Comparison of ENCODE assay signal across 9 cellular contexts in the genomic region with DNA sequence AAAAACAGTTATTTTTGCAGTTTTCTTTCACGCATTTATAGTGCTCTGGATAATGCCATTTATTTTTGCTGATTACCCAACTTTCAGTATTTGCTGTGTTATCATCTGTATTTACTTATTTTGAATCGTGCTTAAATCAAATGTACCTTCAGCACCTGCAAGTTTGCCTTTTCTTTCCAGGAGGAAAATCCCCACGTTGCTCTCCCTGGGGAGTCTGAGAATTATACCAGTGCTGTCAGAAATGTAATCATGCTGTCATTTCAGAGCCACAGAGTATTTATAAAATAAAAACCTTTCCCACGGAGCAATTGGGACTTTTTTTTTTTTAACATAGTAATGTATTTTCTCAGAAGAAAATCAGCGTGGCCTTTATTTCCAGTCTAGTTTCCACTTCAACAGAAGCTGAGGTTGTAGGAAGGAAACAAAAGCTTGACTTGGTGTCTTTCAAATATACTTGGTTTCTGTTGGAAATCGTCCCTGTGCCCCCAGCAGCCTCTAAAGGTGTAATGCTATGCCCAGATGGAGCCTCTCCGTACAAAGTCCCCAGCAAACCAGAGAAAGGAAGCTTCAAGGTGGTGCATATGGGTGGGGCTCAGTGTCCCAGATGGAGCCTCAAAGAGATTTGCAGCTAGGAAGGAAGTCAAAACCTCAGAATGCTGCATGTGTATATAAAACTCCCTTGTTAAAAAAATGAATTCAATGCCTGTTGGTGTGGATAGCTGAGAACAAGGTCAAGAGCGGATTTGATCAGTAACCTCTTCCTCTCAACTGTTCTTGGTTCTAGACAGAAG. TPM values are rescaled to one million over a fixed set of nuclear protein-coding genes. Genes with fewer than 3 reads are reported as not detected.
A peak's percentile ranks its signal among the peaks of the same experiment; 100 is the strongest.
DNase-seq lines count a peak whose midpoint lies in the region; ATAC-seq and TF ChIP-seq lines count a peak whose summit lies in the region.
"Had no signal": no experiment of that assay in that cellular context is flagged by ENCODE, and none has a peak within 500 bp of the region (broad histone marks: within the 10 kb centered on the region; RNA-seq: fewer than 3 reads in every experiment).

No MANE protein-coding gene starts in this region.

- peak overlapping the region; percentile 81 for H3K27ac Mint-ChIP-seq in stimulated activated naive CD8-positive, alpha-beta T cell treated with anti-CD3 and anti-CD28 coated beads, Interleukin-15, Interleukin-2, amounts not matched to agents 100 ng/mL and 50 ng/mL, for 24 hours

- H3K27me3 Mint-ChIP-seq in stimulated activated naive CD8-positive, alpha-beta T cell treated with anti-CD3 and anti-CD28 coated beads, Interleukin-15, Interleukin-2, amounts not matched to agents 100 ng/mL and 50 ng/mL, for 24 hours = no peaks in the 10 kb centered on the region
- no peaks in the 10 kb centered on the region for H3K27me3 Mint-ChIP-seq in activated T-cell treated with anti-CD3 and anti-CD28 coated beads, Interleukin-2, amount 50 U/mL, for 4 hours (ENCODE audit: low read depth)

- no peaks in the 10 kb centered on the region for H3K36me3 ChIP-seq in liver (ENCODE audit: control insufficient read depth in 4 of 4, insufficient read depth in 3 of 4, low read depth in 1 of 4, low read length in 3 of 4)

- H3K4me1 Mint-ChIP-seq in stimulated activated naive CD8-positive, alpha-beta T cell treated with anti-CD3 and anti-CD28 coated beads, Interleukin-15, Interleukin-2, amounts not matched to agents 100 ng/mL and 50 ng/mL, for 24 hours (ENCODE audit: low read depth) = peaks cover 34% of the 10 kb centered on the region
- H3K4me1 Mint-ChIP-seq in activated T-cell treated with anti-CD3 and anti-CD28 coated beads, Interleukin-2, amount 50 U/mL, for 4 hours (ENCODE audit: low read depth) = peaks cover 52% of the 10 kb centered on the region

- no peak for DNase-seq in stimulated activated naive CD8-positive, alpha-beta T cell treated with anti-CD3 and anti-CD28 coated beads, Interleukin-15, Interleukin-2, amounts not matched to agents 100 U/mL and 50 U/mL, for 24 hours
- DNase-seq in activated T-cell treated with anti-CD3 and anti-CD28 coated beads, Interleukin-2, amount 50 U/mL, for 4 hours = no peak
- DNase-seq in hypothalamus (lab: John Stamatoyannopoulos, UW) = no peak
- no peak for DNase-seq in AG20443 (ENCODE audit: low spot score)
- no peak for DNase-seq in NCI-H1105 treated with DMSO at 0.1 percent for 48 hours (lab: John Stamatoyannopoulos, UW)
- DNase-seq in omental fat pad (ENCODE audit: low spot score) = no peak

- H3K27ac ChIP-seq in liver (ENCODE audit: low read depth in 1 of 2, low read length in 2 of 2) = no peak overlapping the region

- no peaks in the 10 kb centered on the region for H3K27me3 ChIP-seq in liver (ENCODE audit: control insufficient read depth in 4 of 4, insufficient read depth in 4 of 4, low read length in 3 of 4)

- H3K4me1 ChIP-seq in liver (ENCODE audit: control insufficient read depth in 4 of 4, insufficient read depth in 4 of 4, low read length in 3 of 4) = peaks cover 4 to 26% (median 17%) of the 10 kb centered on the region in 4 donors

- no peak for TF ChIP-seq CTCF in liver (IDR thresholded peaks at IDR 0.05; ENCODE audit: low read depth, low read length, missing input control)
- no peak for TF ChIP-seq CTCF in omental fat pad (IDR thresholded peaks at IDR 0.05)

- no peaks in the 10 kb centered on the region for H3K36me3 Mint-ChIP-seq in stimulated activated naive CD8-positive, alpha-beta T cell treated with anti-CD3 and anti-CD28 coated beads, Interleukin-15, Interleukin-2, amounts not matched to agents 100 ng/mL and 50 ng/mL, for 24 hours (ENCODE audit: low read depth)
- no peaks in the 10 kb centered on the region for H3K36me3 Mint-ChIP-seq in activated T-cell treated with anti-CD3 and anti-CD28 coated beads, Interleukin-2, amount 50 U/mL, for 4 hours (ENCODE audit: insufficient read depth)

- peak overlapping the region; percentile 67 for H3K4me3 Mint-ChIP-seq in stimulated activated naive CD8-positive, alpha-beta T cell treated with anti-CD3 and anti-CD28 coated beads, Interleukin-15, Interleukin-2, amounts not matched to agents 100 ng/mL and 50 ng/mL, for 24 hours
- H3K4me3 Mint-ChIP-seq in activated T-cell treated with anti-CD3 and anti-CD28 coated beads, Interleukin-2, amount 50 U/mL, for 4 hours = peak overlapping the region; percentile 79

- ATAC-seq in stimulated activated naive CD8-positive, alpha-beta T cell treated with anti-CD3 and anti-CD28 coated beads, Interleukin-15, Interleukin-2, amounts not matched to agents 100 U/mL and 50 U/mL, for 24 hours = no peak
- ATAC-seq in activated T-cell treated with anti-CD3 and anti-CD28 coated beads, Interleukin-2, amount 50 U/mL, for 4 hours = no peak
- ATAC-seq in omental fat pad (ENCODE audit: low FRiP score) = no peak

- WGBS in liver = 52% methylated on average over 8 of the region's 8 CpGs

- no peak for TF ChIP-seq RAD21 in liver (IDR thresholded peaks at IDR 0.05)

- no peaks in the 10 kb centered on the region for H3K9me3 ChIP-seq in liver (ENCODE audit: control insufficient read depth in 4 of 4, low read length in 3 of 4)

- H3K9ac ChIP-seq in liver (ENCODE audit: low read depth in 1 of 2, low read length in 2 of 2) = peak overlapping the region in 1 of 2 donors; percentile 4

- no peaks in the 10 kb centered on the region for H3K9me3 Mint-ChIP-seq in stimulated activated naive CD8-positive, alpha-beta T cell treated with anti-CD3 and anti-CD28 coated beads, Interleukin-15, Interleukin-2, amounts not matched to agents 100 ng/mL and 50 ng/mL, for 24 hours
- no peaks in the 10 kb centered on the region for H3K9me3 Mint-ChIP-seq in activated T-cell treated with anti-CD3 and anti-CD28 coated beads, Interleukin-2, amount 50 U/mL, for 4 hours

- H3K4me3 ChIP-seq in liver (ENCODE audit: low read depth in 1 of 3, low read length in 3 of 3) = peak overlapping the region; percentile 7 to 70 (median 66)

TF ChIP-seq in liver, 16 proteins besides CTCF, POLR2A, EP300 and RAD21:
- TF ChIP-seq HNF4A (conservative IDR thresholded peaks at IDR 0.05) = no peak
- TF ChIP-seq HNF4G (IDR thresholded peaks at IDR 0.05) = no peak
- no peak for TF ChIP-seq EGR1 (IDR thresholded peaks at IDR 0.05; ENCODE audit: low read depth in 2 of 2)
- TF ChIP-seq, protein P1, sequence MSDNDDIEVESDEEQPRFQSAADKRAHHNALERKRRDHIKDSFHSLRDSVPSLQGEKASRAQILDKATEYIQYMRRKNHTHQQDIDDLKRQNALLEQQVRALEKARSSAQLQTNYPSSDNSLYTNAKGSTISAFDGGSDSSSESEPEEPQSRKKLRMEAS (IDR thresholded peaks at IDR 0.05) = no peak
- TF ChIP-seq FOXA1 (IDR thresholded peaks at IDR 0.05) = no peak
- TF ChIP-seq SP1 (IDR thresholded peaks at IDR 0.05) = no peak
- TF ChIP-seq, protein P2, sequence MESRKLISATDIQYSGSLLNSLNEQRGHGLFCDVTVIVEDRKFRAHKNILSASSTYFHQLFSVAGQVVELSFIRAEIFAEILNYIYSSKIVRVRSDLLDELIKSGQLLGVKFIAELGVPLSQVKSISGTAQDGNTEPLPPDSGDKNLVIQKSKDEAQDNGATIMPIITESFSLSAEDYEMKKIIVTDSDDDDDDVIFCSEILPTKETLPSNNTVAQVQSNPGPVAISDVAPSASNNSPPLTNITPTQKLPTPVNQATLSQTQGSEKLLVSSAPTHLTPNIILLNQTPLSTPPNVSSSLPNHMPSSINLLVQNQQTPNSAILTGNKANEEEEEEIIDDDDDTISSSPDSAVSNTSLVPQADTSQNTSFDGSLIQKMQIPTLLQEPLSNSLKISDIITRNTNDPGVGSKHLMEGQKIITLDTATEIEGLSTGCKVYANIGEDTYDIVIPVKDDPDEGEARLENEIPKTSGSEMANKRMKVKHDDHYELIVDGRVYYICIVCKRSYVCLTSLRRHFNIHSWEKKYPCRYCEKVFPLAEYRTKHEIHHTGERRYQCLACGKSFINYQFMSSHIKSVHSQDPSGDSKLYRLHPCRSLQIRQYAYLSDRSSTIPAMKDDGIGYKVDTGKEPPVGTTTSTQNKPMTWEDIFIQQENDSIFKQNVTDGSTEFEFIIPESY (IDR thresholded peaks at IDR 0.05) = no peak
- TF ChIP-seq FOXA2 (IDR thresholded peaks at IDR 0.05) = no peak
- TF ChIP-seq YY1 (IDR thresholded peaks at IDR 0.05) = no peak
- no peak for TF ChIP-seq RXRA (IDR thresholded peaks at IDR 0.05)

RNA-seq across cellular contexts. Expression of a gene that starts 2.1 kb away (rescaled TPM):
- total RNA-seq in activated T-cell treated with anti-CD3 and anti-CD28 coated beads, Interleukin-2, amount 50 U/mL, for 4 hours = under 1 TPM; 0.53 to 0.57 (median 0.55) TPM
- total RNA-seq in liver (under 1 TPM in 1 of 2 donors, not detected in 1; 0.08 TPM), omental fat pad (under 1 TPM in 3 of 4 donors, not detected in 1; 0.19 to 0.95 (median 0.24) TPM)
- under 1 TPM; 0.07 to 0.17 TPM for polyA plus RNA-seq in liver
- total RNA-seq: HT-29 had no signal

RNA-seq across cellular contexts. Expression of a gene that starts 24.5 kb away (rescaled TPM):
- total RNA-seq in activated T-cell treated with anti-CD3 and anti-CD28 coated beads, Interleukin-2, amount 50 U/mL, for 4 hours = 1 to 10 TPM; 3.2 to 5.4 (median 5.1) TPM
- total RNA-seq in liver = 10 to 100 TPM in 1 of 2 donors, 1 to 10 TPM in 1; 1.1 to 98.0 TPM
- 1 to 10 TPM; 1.1 to 1.8 TPM for polyA plus RNA-seq in liver
- 1 to 10 TPM in 3 of 4 donors, under 1 TPM in 1; 0.88 to 1.6 (median 1.2) TPM for total RNA-seq in omental fat pad
